Comparison of ENCODE assay signal across 24 cellular contexts in genomic region chr18:22132258-22132657, GRCh38. TPM values are rescaled to one million over a fixed set of nuclear protein-coding genes. Genes with fewer than 3 reads are reported as not detected.
DNase-seq lines count a peak whose midpoint lies in the region; ATAC-seq, FAIRE-seq and TF ChIP-seq lines count a peak whose summit lies in the region.
"Had no signal": no experiment of that assay in that cellular context is flagged by ENCODE, and none has a peak within 500 bp of the region (broad histone marks: within the 10 kb centered on the region; RNA-seq: fewer than 3 reads in every experiment).

No MANE protein-coding gene starts in this region.

- TF ChIP-seq CTCF in spleen (IDR thresholded peaks at IDR 0.05 in 8 of 11, conservative IDR thresholded peaks at IDR 0.05 in 3 of 11), result no peak

- WGBS in spleen, 5 donors, result 71 to 87% (median 75%) methylated on average over 2 of the region's 2 CpGs

- no peaks in the 10 kb centered on the region for H3K4me1 ChIP-seq in spleen

- FAIRE-seq in GM19239 (lab: Jason Lieb, UNC), result no peak
- FAIRE-seq: H1, HepG2 had no signal

- intact Hi-C loops in spleen (cut with DNase I; ENCODE audit: low total_unique reads), result no loop called here

- peak; percentile 78 for DNase-seq in amniotic epithelial cell (ENCODE audit: low read depth)
- no peak for DNase-seq in NCI-H146 (lab: John Stamatoyannopoulos, UW)
- no peak for DNase-seq in spleen
- DNase-seq in GM19239 (ENCODE audit: insufficient read length, low spot score), result no peak
- DNase-seq in NCI-H2171 (lab: John Stamatoyannopoulos, UW), result no peak
- DNase-seq: CD4-positive, CD25-positive, alpha-beta regulatory T cell; DMS79; KBM-7; NCI-H1105; NCI-H2081; NCI-H2171 treated with DMSO at 0.1 percent for 48 hours; NCI-H446; NCI-H526; PC-9; SHP77; SW 1271; T-helper 17 cell had no signal

- ATAC-seq in GM18868 (IDR thresholded peaks at IDR 0.05; ENCODE audit: unreplicated experiment) (peak; percentile 46), HG02870 (IDR thresholded peaks at IDR 0.05; ENCODE audit: unreplicated experiment) (peak; percentile 65)
- ATAC-seq: HCT116, HepG2, T-helper 17 cell had no signal

- TF ChIP-seq POLR2A in spleen (IDR thresholded peaks at IDR 0.05), result no peak

- H3K27me3 ChIP-seq in spleen (replicated peaks in 1 of 7), result peaks cover 0 to 1% (median 0%) of the 10 kb centered on the region in 7 donors

- no peak overlapping the region for H3K4me3 ChIP-seq in spleen
- H3K4me3 ChIP-seq: PC-9, SK-N-MC had no signal

- no peaks in the 10 kb centered on the region for H3K36me3 ChIP-seq in spleen

- no peak overlapping the region for H3K27ac ChIP-seq in spleen
- H3K27ac ChIP-seq: HL-60, PC-9, SK-N-MC had no signal

- no peaks in the 10 kb centered on the region for H3K9me3 ChIP-seq in spleen

RNA-seq across cellular contexts. Expression of gene GATA6, which starts 37.1 kb away (rescaled TPM):
- 10 to 100 TPM; 27.4 to 65.3 (median 42.3) TPM for total RNA-seq in spleen
- polyA plus RNA-seq in spleen, result 10 to 100 TPM in 1 of 3 donors, 1 to 10 TPM in 2; 4.2 to 14.8 (median 4.9) TPM
- total RNA-seq: T-helper 17 cell had no signal
- polyA plus RNA-seq: CD4-positive, CD25-positive, alpha-beta regulatory T cell; H1 had no signal
